Comparison of ENCODE assay signal across 8 cellular contexts in the genomic region with DNA sequence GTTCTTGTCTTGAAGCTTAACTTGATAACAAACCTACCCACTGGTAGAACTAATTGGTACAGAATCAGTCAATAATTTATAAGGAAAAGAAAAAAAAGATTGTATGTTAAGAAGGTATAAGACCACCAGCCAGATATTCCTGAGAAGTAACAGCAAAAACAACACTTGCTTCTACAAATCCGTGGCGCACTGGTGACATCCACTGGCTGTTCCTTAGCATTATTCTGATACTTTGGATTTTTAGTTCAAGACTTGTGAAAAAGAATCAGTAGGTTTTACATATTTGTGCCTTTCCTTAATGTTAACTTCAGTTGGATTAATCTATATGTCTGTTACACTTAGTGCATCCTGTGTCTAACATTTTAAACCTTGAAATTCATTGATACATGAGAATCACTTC.
DNase-seq lines count a peak whose midpoint lies in the region; ATAC-seq and TF ChIP-seq lines count a peak whose summit lies in the region.

No MANE protein-coding gene starts in this region.

- intact Hi-C loops in left ventricle myocardium inferior (cut with micrococcal nuclease) (loop anchor here (5.0 kb wide), 1 partner anchor 1292 kb away; no protein-coding TSS in a partner anchor), left ventricle myocardium superior (cut with micrococcal nuclease) (loop anchor here (5.0 kb wide), 1 partner anchor 1297 kb away; no protein-coding TSS in a partner anchor)

- no peaks in the 10 kb centered on the region for H3K27me3 ChIP-seq in left ventricle myocardium inferior (ENCODE audit: low read depth)

- no peaks in the 10 kb centered on the region for H3K36me3 ChIP-seq in left ventricle myocardium inferior
- no peaks in the 10 kb centered on the region for H3K36me3 ChIP-seq in SK-N-MC (ENCODE audit: insufficient read depth, low read length)

- H3K27ac ChIP-seq in left ventricle myocardium inferior (replicated peaks) = no peak overlapping the region
- no peak overlapping the region for H3K27ac ChIP-seq in SK-N-MC

- TF ChIP-seq CTCF in left ventricle myocardium inferior (IDR thresholded peaks at IDR 0.05; ENCODE audit: borderline replicate concordance) = peak; percentile 66

- H3K9me3 ChIP-seq in left ventricle myocardium inferior (replicated peaks) = no peaks in the 10 kb centered on the region
- H3K9me3 ChIP-seq in SK-N-MC (ENCODE audit: low read depth, low read length) = no peaks in the 10 kb centered on the region

- no peak overlapping the region for H3K4me3 ChIP-seq in left ventricle myocardium inferior
- no peak overlapping the region for H3K4me3 ChIP-seq in SK-N-MC

- no peak for DNase-seq in left ventricle myocardium inferior
- no peak for DNase-seq in left ventricle myocardium superior
- DNase-seq in SK-N-MC (ENCODE audit: low read depth, low spot score) = peak; percentile 52
- DNase-seq in iPS-NIHi11 (ENCODE audit: low spot score) = peak; percentile 21
- no peak for DNase-seq in NCI-H187 (lab: John Stamatoyannopoulos, UW)
- no peak for DNase-seq in activated CD8-positive, alpha-beta memory T cell treated with anti-CD3 and anti-CD28 coated beads, Interleukin-2, amount 50 U/mL, for 48 hours

- H3K4me1 ChIP-seq in left ventricle myocardium inferior = no peaks in the 10 kb centered on the region

- no peak for ATAC-seq in left ventricle myocardium superior
- ATAC-seq in GM19023 (IDR thresholded peaks at IDR 0.05; ENCODE audit: unreplicated experiment) = no peak
- ATAC-seq in GM21825 (IDR thresholded peaks at IDR 0.05; ENCODE audit: unreplicated experiment) = no peak

- H3K9ac ChIP-seq in SK-N-MC (ENCODE audit: insufficient read length) = no peak overlapping the region

Comparison
In these comparisons a context has a peak if more than half of its experiments do, and no peak if none do; other contexts are left out.
1. DNase-seq: peak in SK-N-MC (single experiment) and iPS-NIHi11 (single experiment); none in left ventricle myocardium inferior (single experiment), left ventricle myocardium superior (single experiment), NCI-H187 (0 of 2) and activated CD8-positive, alpha-beta memory T cell treated with anti-CD3 and anti-CD28 coated beads, Interleukin-2, amount 50 U/mL, for 48 hours (single experiment).